In genomic region chr5:176441921-176442323, GRCh38 we compare ENCODE assay signal across 14 cellular contexts. TPM values are rescaled to one million over a fixed set of nuclear protein-coding genes. Genes with fewer than 3 reads are reported as not detected.
DNase-seq lines count a peak whose midpoint lies in the region; ATAC-seq and TF ChIP-seq lines count a peak whose summit lies in the region.
"Had no signal": no experiment of that assay in that cellular context is flagged by ENCODE, and none has a peak within 500 bp of the region (broad histone marks: within the 10 kb centered on the region; RNA-seq: fewer than 3 reads in every experiment).

No MANE protein-coding gene starts in this region.

- peak overlapping the region; percentile 13 for H3K4me3 Mint-ChIP-seq in glutamatergic neuron (ENCODE audit: unreplicated experiment)

- peaks cover 27 to 77% (median 66%) of the 10 kb centered on the region in 10 experiments for H3K4me1 ChIP-seq in BLaER1 treated with 17β-estradiol and CSF1 and Interleukin-3, amounts not matched to agents 10 nM and 100 nM
- H3K4me1 ChIP-seq in HUES64 (ENCODE audit: insufficient read depth, low read length) (peaks cover 11% of the 10 kb centered on the region), RWPE2 (ENCODE audit: insufficient read depth, poor library complexity, severe bottlenecking) (peaks cover 9% of the 10 kb centered on the region)

- peaks cover 12% of the 10 kb centered on the region for H3K4me1 Mint-ChIP-seq in glutamatergic neuron (ENCODE audit: low read depth, unreplicated experiment)

- H3K4me2 ChIP-seq in BLaER1 treated with 17β-estradiol and CSF1 and Interleukin-3, amounts not matched to agents 10 nM and 100 nM, result peak overlapping the region; percentile 36 to 84 (median 73)

- H3K27me3 Mint-ChIP-seq in glutamatergic neuron (ENCODE audit: unreplicated experiment), result no peaks in the 10 kb centered on the region

- peak overlapping the region in 8 of 11 experiments; percentile 6 to 66 (median 36); a peak in 11 of 22 replicates for H3K9ac ChIP-seq in BLaER1 treated with 17β-estradiol and CSF1 and Interleukin-3, amounts not matched to agents 10 nM and 100 nM
- peak overlapping the region; percentile 1; the same call in 1 of the 2 replicates for H3K9ac ChIP-seq in HUES64 (ENCODE audit: low read depth, low read length)

- ATAC-seq in RWPE2 (ENCODE audit: low read depth), result peak; percentile 60
- no peak for ATAC-seq in HG03565 (IDR thresholded peaks at IDR 0.05; ENCODE audit: unreplicated experiment)
- ATAC-seq: left cardiac atrium had no signal

- H3K4me3 ChIP-seq in BLaER1 treated with 17β-estradiol and CSF1 and Interleukin-3, amounts not matched to agents 10 nM and 100 nM, result no peak overlapping the region
- H3K4me3 ChIP-seq in HUES64 (ENCODE audit: low read length), result peak overlapping the region; percentile 8; the same call in 1 of the 2 replicates
- no peak overlapping the region for H3K4me3 ChIP-seq in RWPE2 (ENCODE audit: severe bottlenecking)
- H3K4me3 ChIP-seq: vagina had no signal

- H3K27ac ChIP-seq in BLaER1 treated with 17β-estradiol and CSF1 and Interleukin-3, amounts not matched to agents 10 nM and 100 nM, result peak overlapping the region in 9 of 11 experiments; percentile 16 to 69 (median 56); a peak in 14 of 22 replicates
- H3K27ac ChIP-seq in HUES64 (ENCODE audit: low read depth, low read length), result no peak overlapping the region
- no peak overlapping the region for H3K27ac ChIP-seq in RWPE2 (ENCODE audit: poor library complexity, severe bottlenecking)
- H3K27ac ChIP-seq: vagina had no signal

- DNase-seq in RWPE2 (ENCODE audit: low spot score) (no peak), glutamatergic neuron (no peak), NCI-H187 treated with DMSO at 0.1 percent for 48 hours (lab: John Stamatoyannopoulos, UW) (no peak), foreskin melanocyte (no peak), NCI-H524 treated with DMSO at 0.1 percent for 48 hours (lab: John Stamatoyannopoulos, UW) (no peak)
- DNase-seq: activated CD4-positive, alpha-beta T cell treated with anti-CD3 and anti-CD28 coated beads for 1 hour; BE2C; erythroblast; left cardiac atrium had no signal

- H3K36me3 Mint-ChIP-seq in glutamatergic neuron (ENCODE audit: unreplicated experiment), result no peaks in the 10 kb centered on the region

- 32% methylated on average over 5 of the region's 5 CpGs for WGBS in HUES64

- no peak for TF ChIP-seq CTCF in RWPE2 (IDR thresholded peaks at IDR 0.05; ENCODE audit: poor library complexity, severe bottlenecking)
- no peak for TF ChIP-seq CTCF in glutamatergic neuron (IDR thresholded peaks at IDR 0.05; ENCODE audit: partially characterized antibody, unreplicated experiment)

- no peaks in the 10 kb centered on the region for H3K9me3 ChIP-seq in BLaER1 treated with 17β-estradiol and CSF1 and Interleukin-3, amounts not matched to agents 10 nM and 100 nM (replicated peaks in 1 of 11)
- no peaks in the 10 kb centered on the region for H3K9me3 ChIP-seq in HUES64 (ENCODE audit: insufficient read depth, low read depth, low read length)
- no peaks in the 10 kb centered on the region for H3K9me3 ChIP-seq in RWPE2 (ENCODE audit: severe bottlenecking)
- H3K9me3 ChIP-seq: BE2C, vagina had no signal

- H3K27me3 ChIP-seq in BLaER1 treated with 17β-estradiol and CSF1 and Interleukin-3, amounts not matched to agents 10 nM and 100 nM, result no peaks in the 10 kb centered on the region
- H3K27me3 ChIP-seq in HUES64 (ENCODE audit: insufficient read depth, low read length) (no peaks in the 10 kb centered on the region), RWPE2 (ENCODE audit: insufficient read depth, poor library complexity, severe bottlenecking) (no peaks in the 10 kb centered on the region)
- H3K27me3 ChIP-seq: BE2C, vagina had no signal

- H4K20me1 ChIP-seq in BLaER1 treated with 17β-estradiol and CSF1 and Interleukin-3, amounts not matched to agents 10 nM and 100 nM, result no peaks in the 10 kb centered on the region

- H3K9me3 Mint-ChIP-seq in glutamatergic neuron (ENCODE audit: unreplicated experiment), result peaks cover 8% of the 10 kb centered on the region
- H3K9me3 Mint-ChIP-seq: activated T-helper 2 cell treated with anti-CD3 and anti-CD28 coated beads, Interferon-gamma antibody, Interleukin-2, Interleukin-4, amounts not matched to agents 10 μg/mL and 5 μg/mL and 100 μg/mL, durations not matched to agents 14 hours and 24 hours and 36 hours had no signal

- H3K36me3 ChIP-seq in BLaER1 treated with 17β-estradiol and CSF1 and Interleukin-3, amounts not matched to agents 10 nM and 100 nM, result no peaks in the 10 kb centered on the region
- H3K36me3 ChIP-seq in HUES64 (ENCODE audit: insufficient read depth, low read length) (no peaks in the 10 kb centered on the region), RWPE2 (ENCODE audit: low read depth) (no peaks in the 10 kb centered on the region)
- H3K36me3 ChIP-seq: BE2C, vagina had no signal

- peak overlapping the region; percentile 36 for H3K27ac Mint-ChIP-seq in glutamatergic neuron (ENCODE audit: unreplicated experiment)
- H3K27ac Mint-ChIP-seq: activated T-helper 2 cell treated with anti-CD3 and anti-CD28 coated beads, Interferon-gamma antibody, Interleukin-2, Interleukin-4, amounts not matched to agents 10 μg/mL and 5 μg/mL and 100 μg/mL, durations not matched to agents 14 hours and 24 hours and 36 hours had no signal

RNA-seq across cellular contexts. Expression of gene FAF2, which starts 6.3 kb away (rescaled TPM):
- polyA plus RNA-seq in HUES64 (2013, experiment 1 of 2), result 30.0 TPM
- polyA plus RNA-seq in HUES64 (2013, experiment 2 of 2), result 30.5 TPM
- 52.9 TPM for total RNA-seq in glutamatergic neuron (ENCODE audit: unreplicated experiment)

RNA-seq across cellular contexts. Expression of gene CLTB, which starts 25.6 kb away (rescaled TPM):
- polyA plus RNA-seq in HUES64 (2013, experiment 1 of 2), result 20.1 TPM
- 19.5 TPM for polyA plus RNA-seq in HUES64 (2013, experiment 2 of 2)
- 83.8 TPM for total RNA-seq in glutamatergic neuron (ENCODE audit: unreplicated experiment)

RNA-seq across cellular contexts. Expression of gene HIGD2A, which starts 53.4 kb away (rescaled TPM):
- 104 TPM for polyA plus RNA-seq in HUES64 (2013, experiment 1 of 2)
- polyA plus RNA-seq in HUES64 (2013, experiment 2 of 2), result 123 TPM
- 103 TPM for total RNA-seq in glutamatergic neuron (ENCODE audit: unreplicated experiment)

RNA-seq across cellular contexts. Expression of gene NOP16, which starts 53.5 kb away (rescaled TPM):
- 64.0 TPM for polyA plus RNA-seq in HUES64 (2013, experiment 1 of 2)
- polyA plus RNA-seq in HUES64 (2013, experiment 2 of 2), result 47.9 TPM
- 18.6 TPM for total RNA-seq in glutamatergic neuron (ENCODE audit: unreplicated experiment)

Comparison
In these comparisons a context has a peak if more than half of its experiments do, and no peak if none do; other contexts are left out.
1. H3K27ac ChIP-seq: peak in BLaER1 treated with 17β-estradiol and CSF1 and Interleukin-3, amounts not matched to agents 10 nM and 100 nM (9 of 11); none in HUES64 (single experiment) and RWPE2 (single experiment).